In genomic region chr1:19425643-19426245, GRCh38 we compare ENCODE assay signal across 9 cellular contexts. TPM values are rescaled to one million over a fixed set of nuclear protein-coding genes. Genes with fewer than 3 reads are reported as not detected.
DNase-seq lines count a peak whose midpoint lies in the region; ATAC-seq and TF ChIP-seq lines count a peak whose summit lies in the region.
"Had no signal": no experiment of that assay in that cellular context is flagged by ENCODE, and none has a peak within 500 bp of the region (broad histone marks: within the 10 kb centered on the region; RNA-seq: fewer than 3 reads in every experiment).

No MANE protein-coding gene starts in this region.

- H3K36me3 Mint-ChIP-seq in natural killer cell treated with Interleukin-12 subunit alpha and Interleukin-12 subunit beta and Interleukin-15 and Interleukin-18, amount 100 ng/mL, for 72 hours: no peaks in the 10 kb centered on the region
- H3K36me3 Mint-ChIP-seq in activated CD4-positive, alpha-beta memory T cell treated with anti-CD3 and anti-CD28 coated beads, Interleukin-2, amount 10 ng/mL, durations not matched to agents 7 days and 5 days (ENCODE audit: low read depth): peaks cover 37% of the 10 kb centered on the region

- TF ChIP-seq CTCF in heart left ventricle (IDR thresholded peaks at IDR 0.05): no peak

- CTCF ChIA-PET in activated CD4-positive, alpha-beta memory T cell treated with anti-CD3 and anti-CD28 coated beads, Interleukin-2, amount 10 ng/mL, durations not matched to agents 7 days and 5 days (lab: Charles Lee): no interaction called here

- peaks cover 13 to 99% (median 92%) of the 10 kb centered on the region in 12 donors for H3K4me1 ChIP-seq in heart left ventricle
- H3K4me1 ChIP-seq in urinary bladder (ENCODE audit: insufficient read depth): peaks cover 7% of the 10 kb centered on the region

- H3K9me3 ChIP-seq in heart left ventricle: no peaks in the 10 kb centered on the region
- H3K9me3 ChIP-seq: SJSA1 had no signal

- H3K27me3 Mint-ChIP-seq in natural killer cell treated with Interleukin-12 subunit alpha and Interleukin-12 subunit beta and Interleukin-15 and Interleukin-18, amount 100 ng/mL, for 72 hours: no peaks in the 10 kb centered on the region
- H3K27me3 Mint-ChIP-seq in activated CD4-positive, alpha-beta memory T cell treated with anti-CD3 and anti-CD28 coated beads, Interleukin-2, amount 10 ng/mL, durations not matched to agents 7 days and 5 days: no peaks in the 10 kb centered on the region

- POLR2A ChIA-PET in activated CD4-positive, alpha-beta memory T cell treated with anti-CD3 and anti-CD28 coated beads, Interleukin-2, amount 10 ng/mL, durations not matched to agents 7 days and 5 days (lab: Charles Lee): interaction anchor here (0.9 kb wide), 1 partner anchor 34 kb away, joined by 3 read pairs; no protein-coding TSS in a partner anchor

- no peaks in the 10 kb centered on the region for H3K9me3 Mint-ChIP-seq in natural killer cell treated with Interleukin-12 subunit alpha and Interleukin-12 subunit beta and Interleukin-15 and Interleukin-18, amount 100 ng/mL, for 72 hours
- H3K9me3 Mint-ChIP-seq in activated CD4-positive, alpha-beta memory T cell treated with anti-CD3 and anti-CD28 coated beads, Interleukin-2, amount 10 ng/mL, durations not matched to agents 7 days and 5 days: no peaks in the 10 kb centered on the region

- no peak for DNase-seq in heart left ventricle
- DNase-seq in Right ventricle myocardium inferior (ENCODE audit: missing footprints): no peak
- no peak for DNase-seq in caudate nucleus (lab: John Stamatoyannopoulos, UW)
- no peak for DNase-seq in natural killer cell treated with Interleukin-12 subunit alpha and Interleukin-12 subunit beta and Interleukin-15 and Interleukin-18, amount 100 ng/mL, for 72 hours (ENCODE audit: low spot score)
- no peak for DNase-seq in activated CD4-positive, alpha-beta memory T cell treated with anti-CD3 and anti-CD28 coated beads, Interleukin-2, amount 10 ng/mL, durations not matched to agents 7 days and 5 days
- DNase-seq in amniotic stem cell (lab: John Stamatoyannopoulos, UW): no peak

- H3K27ac ChIP-seq in heart left ventricle (peak overlapping the region in 11 of 12 donors; percentile 21 to 89 (median 73)), caudate nucleus (ENCODE audit: low read depth, low read length) (peak overlapping the region; percentile 31), urinary bladder (ENCODE audit: low read depth) (peak overlapping the region; percentile 79)
- H3K27ac ChIP-seq: SJSA1 had no signal

- peak overlapping the region; percentile 8 to 39 for H3K27ac Mint-ChIP-seq in natural killer cell treated with Interleukin-12 subunit alpha and Interleukin-12 subunit beta and Interleukin-15 and Interleukin-18, amount 100 ng/mL, for 72 hours
- no peak overlapping the region for H3K27ac Mint-ChIP-seq in activated CD4-positive, alpha-beta memory T cell treated with anti-CD3 and anti-CD28 coated beads, Interleukin-2, amount 10 ng/mL, durations not matched to agents 7 days and 5 days

- H3K4me3 Mint-ChIP-seq in natural killer cell treated with Interleukin-12 subunit alpha and Interleukin-12 subunit beta and Interleukin-15 and Interleukin-18, amount 100 ng/mL, for 72 hours: no peak overlapping the region
- no peak overlapping the region for H3K4me3 Mint-ChIP-seq in activated CD4-positive, alpha-beta memory T cell treated with anti-CD3 and anti-CD28 coated beads, Interleukin-2, amount 10 ng/mL, durations not matched to agents 7 days and 5 days

- no peaks in the 10 kb centered on the region for H3K27me3 ChIP-seq in heart left ventricle
- H3K27me3 ChIP-seq: SJSA1 had no signal

- ATAC-seq in heart left ventricle: no peak
- ATAC-seq in Right ventricle myocardium inferior: no peak
- ATAC-seq in natural killer cell treated with Interleukin-12 subunit alpha and Interleukin-12 subunit beta and Interleukin-15 and Interleukin-18, amount 100 ng/mL, for 72 hours: peak in 1 of 2 donors; percentile 32
- ATAC-seq in HG02678 (IDR thresholded peaks at IDR 0.05; ENCODE audit: unreplicated experiment): no peak

- no peak for TF ChIP-seq POLR2A in heart left ventricle (IDR thresholded peaks at IDR 0.05)

- WGBS in heart left ventricle, 4 donors: 76 to 87% (median 83%) methylated on average over 6 of the region's 6 CpGs
- 59% methylated on average over 6 of the region's 6 CpGs for WGBS in urinary bladder

- intact Hi-C loops in heart left ventricle (cut with DNase I) (no loop called here), Right ventricle myocardium inferior (cut with DNase I) (no loop called here)

- H3K4me1 Mint-ChIP-seq in natural killer cell treated with Interleukin-12 subunit alpha and Interleukin-12 subunit beta and Interleukin-15 and Interleukin-18, amount 100 ng/mL, for 72 hours (ENCODE audit: low read depth in 2 of 2): peaks cover 66 to 74% of the 10 kb centered on the region in 2 donors
- H3K4me1 Mint-ChIP-seq in activated CD4-positive, alpha-beta memory T cell treated with anti-CD3 and anti-CD28 coated beads, Interleukin-2, amount 10 ng/mL, durations not matched to agents 7 days and 5 days: peaks cover 48% of the 10 kb centered on the region

- H3K36me3 ChIP-seq in heart left ventricle (peaks cover 0 to 16% (median 0%) of the 10 kb centered on the region in 9 donors), urinary bladder (ENCODE audit: insufficient read depth) (no peaks in the 10 kb centered on the region)

- H3K4me3 ChIP-seq in heart left ventricle (no peak overlapping the region), urinary bladder (ENCODE audit: low read depth, low read length) (no peak overlapping the region)
- H3K4me3 ChIP-seq: SJSA1 had no signal

RNA-seq across cellular contexts. Expression of gene CAPZB, which starts 59.6 kb away (rescaled TPM):
- 100 to 1,000 TPM in 8 of 9 donors, 10 to 100 TPM in 1; 77.8 to 348 (median 237) TPM for total RNA-seq in heart left ventricle
- polyA plus RNA-seq in heart left ventricle: 100 to 1,000 TPM; 228 to 255 TPM
- 267 TPM for total RNA-seq in Right ventricle myocardium inferior
- 100 to 1,000 TPM; 270 to 359 TPM for total RNA-seq in natural killer cell treated with Interleukin-12 subunit alpha and Interleukin-12 subunit beta and Interleukin-15 and Interleukin-18, amount 100 ng/mL, for 72 hours
- 77.1 TPM for total RNA-seq in urinary bladder
- polyA plus RNA-seq in urinary bladder: 372 TPM
- total RNA-seq in activated CD4-positive, alpha-beta memory T cell treated with anti-CD3 and anti-CD28 coated beads, Interleukin-2, amount 10 ng/mL, durations not matched to agents 7 days and 5 days: 100 to 1,000 TPM; 537 to 565 TPM
